ENCODE assay signal across 18 cellular contexts in genomic region chr1:230144010-230144614, GRCh38.
DNase-seq lines count a peak whose midpoint lies in the region; ATAC-seq and TF ChIP-seq lines count a peak whose summit lies in the region.
"Had no signal": no experiment of that assay in that cellular context is flagged by ENCODE, and none has a peak within 500 bp of the region (broad histone marks: within the 10 kb centered on the region; RNA-seq: fewer than 3 reads in every experiment).

No MANE protein-coding gene starts in this region.

- H3K27me3 Mint-ChIP-seq in activated T-cell treated with anti-CD3 and anti-CD28 coated beads, Interleukin-2, amount 50 U/mL, for 24 hours, result no peaks in the 10 kb centered on the region
- H3K27me3 Mint-ChIP-seq in activated T-cell treated with anti-CD3 and anti-CD28 coated beads, Interleukin-2, amount 50 U/mL, for 4 hours (ENCODE audit: low read depth), result no peaks in the 10 kb centered on the region
- H3K27me3 Mint-ChIP-seq in stimulated activated naive B cell treated with anti-CD40 and anti-IgM and Interleukin-4, amounts not matched to agents 10 μg/mL and 1 μg/mL and 100 μg/mL, for 72 hours, result no peaks in the 10 kb centered on the region
- H3K27me3 Mint-ChIP-seq: activated CD8-positive, alpha-beta T cell treated with anti-CD3 and anti-CD28 coated beads for 36 hours; T-helper 17 cell had no signal

- peaks cover 82% of the 10 kb centered on the region for H3K4me1 Mint-ChIP-seq in activated T-cell treated with anti-CD3 and anti-CD28 coated beads, Interleukin-2, amount 50 U/mL, for 24 hours (ENCODE audit: low read depth)
- H3K4me1 Mint-ChIP-seq in activated T-cell treated with anti-CD3 and anti-CD28 coated beads, Interleukin-2, amount 50 U/mL, for 4 hours (ENCODE audit: low read depth), result peaks cover 59% of the 10 kb centered on the region
- peaks cover 67 to 85% of the 10 kb centered on the region in 2 donors for H3K4me1 Mint-ChIP-seq in stimulated activated naive B cell treated with anti-CD40 and anti-IgM and Interleukin-4, amounts not matched to agents 10 μg/mL and 1 μg/mL and 100 μg/mL, for 72 hours

- H3K9me2 ChIP-seq in hepatocyte (replicated peaks; ENCODE audit: insufficient read depth), result no peaks in the 10 kb centered on the region

- H3K36me3 ChIP-seq in hepatocyte (replicated peaks; ENCODE audit: insufficient read depth, low read depth), result no peaks in the 10 kb centered on the region
- H3K36me3 ChIP-seq: sigmoid colon, WERI-Rb-1 had no signal

- H3K27me3 ChIP-seq in hepatocyte, result no peaks in the 10 kb centered on the region
- H3K27me3 ChIP-seq: sigmoid colon had no signal

- H2AFZ ChIP-seq in hepatocyte, result no peak overlapping the region

- peak overlapping the region; percentile 44 for H3K27ac Mint-ChIP-seq in activated T-cell treated with anti-CD3 and anti-CD28 coated beads, Interleukin-2, amount 50 U/mL, for 24 hours
- peak overlapping the region; percentile 96 for H3K27ac Mint-ChIP-seq in stimulated activated naive B cell treated with anti-CD40 and anti-IgM and Interleukin-4, amounts not matched to agents 10 μg/mL and 1 μg/mL and 100 μg/mL, for 72 hours
- H3K27ac Mint-ChIP-seq: activated CD8-positive, alpha-beta T cell treated with anti-CD3 and anti-CD28 coated beads for 36 hours; activated T-helper 1 cell treated with anti-CD3 and anti-CD28 coated beads, Interleukin-12 subunit alpha, Interleukin-12 subunit beta, Interleukin-2, Interleukin-4 antibody, amounts not matched to agents 30 ng/mL and 10 ng/mL and 1 ng/mL, durations not matched to agents 14 hours and 24 hours and 36 hours had no signal

- no peaks in the 10 kb centered on the region for H3K9me3 Mint-ChIP-seq in activated T-cell treated with anti-CD3 and anti-CD28 coated beads, Interleukin-2, amount 50 U/mL, for 24 hours
- H3K9me3 Mint-ChIP-seq in activated T-cell treated with anti-CD3 and anti-CD28 coated beads, Interleukin-2, amount 50 U/mL, for 4 hours, result no peaks in the 10 kb centered on the region
- H3K9me3 Mint-ChIP-seq in stimulated activated naive B cell treated with anti-CD40 and anti-IgM and Interleukin-4, amounts not matched to agents 10 μg/mL and 1 μg/mL and 100 μg/mL, for 72 hours, result no peaks in the 10 kb centered on the region
- H3K9me3 Mint-ChIP-seq: activated CD8-positive, alpha-beta T cell treated with anti-CD3 and anti-CD28 coated beads for 36 hours; activated T-helper 1 cell treated with anti-CD3 and anti-CD28 coated beads, Interleukin-12 subunit alpha, Interleukin-12 subunit beta, Interleukin-2, Interleukin-4 antibody, amounts not matched to agents 30 ng/mL and 10 ng/mL and 1 ng/mL, durations not matched to agents 14 hours and 24 hours and 36 hours had no signal

- WGBS in hepatocyte (ENCODE audit: low lambda C conversion rate, missing lambda C conversion rate), result 76% methylated on average over 14 of the region's 14 CpGs

- H3K4me3 ChIP-seq in hepatocyte, result no peak overlapping the region
- H3K4me3 ChIP-seq: sigmoid colon had no signal

- H3K4me3 Mint-ChIP-seq in activated T-cell treated with anti-CD3 and anti-CD28 coated beads, Interleukin-2, amount 50 U/mL, for 24 hours, result no peak overlapping the region
- H3K4me3 Mint-ChIP-seq in activated T-cell treated with anti-CD3 and anti-CD28 coated beads, Interleukin-2, amount 50 U/mL, for 4 hours, result no peak overlapping the region
- H3K4me3 Mint-ChIP-seq in stimulated activated naive B cell treated with anti-CD40 and anti-IgM and Interleukin-4, amounts not matched to agents 10 μg/mL and 1 μg/mL and 100 μg/mL, for 72 hours, result no peak overlapping the region
- H3K4me3 Mint-ChIP-seq: activated CD8-positive, alpha-beta T cell treated with anti-CD3 and anti-CD28 coated beads for 36 hours; activated T-helper 1 cell treated with anti-CD3 and anti-CD28 coated beads, Interleukin-12 subunit alpha, Interleukin-12 subunit beta, Interleukin-2, Interleukin-4 antibody, amounts not matched to agents 30 ng/mL and 10 ng/mL and 1 ng/mL, durations not matched to agents 14 hours and 24 hours and 36 hours; T-helper 17 cell had no signal

- no peak for DNase-seq in activated T-cell treated with anti-CD3 and anti-CD28 coated beads, Interleukin-2, amount 50 U/mL, for 24 hours
- no peak for DNase-seq in activated T-cell treated with anti-CD3 and anti-CD28 coated beads, Interleukin-2, amount 50 U/mL, for 4 hours
- DNase-seq in NCI-H510A treated with DMSO at 0.1 percent for 48 hours (lab: John Stamatoyannopoulos, UW) (peak; percentile 57), hepatocyte (ENCODE audit: low spot score) (peak; percentile 37), COLO829 (ENCODE audit: low spot score) (no peak)
- no peak for DNase-seq in stimulated activated naive B cell treated with anti-CD40 and anti-IgM and Interleukin-4, amounts not matched to agents 10 μg/mL and 1 μg/mL and 100 μg/mL, for 72 hours
- DNase-seq: activated CD8-positive, alpha-beta T cell treated with anti-CD3 and anti-CD28 coated beads for 36 hours; Calu3; GF-D8; kidney; sigmoid colon; stimulated activated CD4-positive, alpha-beta T cell treated with anti-CD3 and anti-CD28 coated beads, Interleukin-1b, Interleukin-23, amount 100 ng/mL, for 48 hours; T-helper 17 cell; WERI-Rb-1 had no signal

- H3K36me3 Mint-ChIP-seq in activated T-cell treated with anti-CD3 and anti-CD28 coated beads, Interleukin-2, amount 50 U/mL, for 24 hours (ENCODE audit: low read depth), result peaks cover 31% of the 10 kb centered on the region
- H3K36me3 Mint-ChIP-seq in activated T-cell treated with anti-CD3 and anti-CD28 coated beads, Interleukin-2, amount 50 U/mL, for 4 hours (ENCODE audit: insufficient read depth), result peaks cover 3% of the 10 kb centered on the region
- H3K36me3 Mint-ChIP-seq in stimulated activated naive B cell treated with anti-CD40 and anti-IgM and Interleukin-4, amounts not matched to agents 10 μg/mL and 1 μg/mL and 100 μg/mL, for 72 hours, result peaks cover 16 to 29% of the 10 kb centered on the region in 2 donors

- peaks cover 98% of the 10 kb centered on the region for H3K79me2 ChIP-seq in hepatocyte

- no peak for ATAC-seq in activated T-cell treated with anti-CD3 and anti-CD28 coated beads, Interleukin-2, amount 50 U/mL, for 4 hours
- no peak for ATAC-seq in stimulated activated naive B cell treated with anti-CD40 and anti-IgM and Interleukin-4, amounts not matched to agents 10 μg/mL and 1 μg/mL and 100 μg/mL, for 72 hours (replicated peaks)
- ATAC-seq in HG02970 (IDR thresholded peaks at IDR 0.05; ENCODE audit: low FRiP score, unreplicated experiment) (no peak), GM18858 (IDR thresholded peaks at IDR 0.05; ENCODE audit: unreplicated experiment) (no peak)
- ATAC-seq: activated CD8-positive, alpha-beta T cell treated with anti-CD3 and anti-CD28 coated beads for 36 hours; Right ventricle myocardium inferior; T-helper 17 cell had no signal

- H3K9me3 ChIP-seq in hepatocyte (ENCODE audit: low read depth), result no peaks in the 10 kb centered on the region
- H3K9me3 ChIP-seq: sigmoid colon had no signal

- no peaks in the 10 kb centered on the region for H3K4me1 ChIP-seq in hepatocyte (ENCODE audit: insufficient read depth)

- peak overlapping the region; percentile 25 for H3K27ac ChIP-seq in hepatocyte
- H3K27ac ChIP-seq: WERI-Rb-1 had no signal

- H4K20me1 ChIP-seq in hepatocyte (ENCODE audit: insufficient read depth, poor library complexity, severe bottlenecking), result peaks cover 27% of the 10 kb centered on the region

- no peak for TF ChIP-seq CTCF in hepatocyte (IDR thresholded peaks at IDR 0.05; ENCODE audit: poor library complexity)

- H3K4me2 ChIP-seq in hepatocyte, result peak overlapping the region; percentile 22

Comparison
In these comparisons a context has a peak if more than half of its experiments do, and no peak if none do; other contexts are left out.
1. DNase-seq: peak in NCI-H510A treated with DMSO at 0.1 percent for 48 hours (single experiment) and hepatocyte (single experiment); none in activated T-cell treated with anti-CD3 and anti-CD28 coated beads, Interleukin-2, amount 50 U/mL, for 24 hours (single experiment), activated T-cell treated with anti-CD3 and anti-CD28 coated beads, Interleukin-2, amount 50 U/mL, for 4 hours (single experiment), stimulated activated naive B cell treated with anti-CD40 and anti-IgM and Interleukin-4, amounts not matched to agents 10 μg/mL and 1 μg/mL and 100 μg/mL, for 72 hours (single experiment) and COLO829 (single experiment).